ENCODE assay signal across 8 cellular contexts in genomic region chr15:95259513-95259912, GRCh38.
DNase-seq lines count a peak whose midpoint lies in the region; ATAC-seq and TF ChIP-seq lines count a peak whose summit lies in the region.

No MANE protein-coding gene starts in this region.

- no peak overlapping the region for H3K9ac ChIP-seq in parathyroid adenoma

- H3K4me2 ChIP-seq in parathyroid adenoma (ENCODE audit: low read length): no peak overlapping the region

- peak; percentile 78 for TF ChIP-seq RAD21 in Ishikawa (IDR thresholded peaks at IDR 0.05; ENCODE audit: low read depth)

- peak; percentile 85 for TF ChIP-seq CTCF in AG10803 (conservative IDR thresholded peaks at IDR 0.05; ENCODE audit: low read length)
- TF ChIP-seq CTCF in Peyer's patch (IDR thresholded peaks at IDR 0.05): peak; percentile 28 to 68 (median 58)
- TF ChIP-seq CTCF in gastroesophageal sphincter (IDR thresholded peaks at IDR 0.05): peak; percentile 79 to 85 (median 82)
- peak; percentile 63 for TF ChIP-seq CTCF in parathyroid adenoma (IDR thresholded peaks at IDR 0.05)

- H3K27me3 ChIP-seq in Peyer's patch: no peaks in the 10 kb centered on the region
- no peaks in the 10 kb centered on the region for H3K27me3 ChIP-seq in gastroesophageal sphincter
- no peaks in the 10 kb centered on the region for H3K27me3 ChIP-seq in parathyroid adenoma (ENCODE audit: control insufficient read depth, insufficient read depth, low read length)

- H3K9me3 ChIP-seq in Peyer's patch (no peaks in the 10 kb centered on the region), gastroesophageal sphincter (no peaks in the 10 kb centered on the region), parathyroid adenoma (ENCODE audit: control insufficient read depth, low read length) (no peaks in the 10 kb centered on the region)

- H3K36me3 ChIP-seq in Peyer's patch (no peaks in the 10 kb centered on the region), gastroesophageal sphincter (no peaks in the 10 kb centered on the region), parathyroid adenoma (ENCODE audit: control insufficient read depth, insufficient read depth, low read length) (no peaks in the 10 kb centered on the region)

- H2AFZ ChIP-seq in parathyroid adenoma: no peak overlapping the region

- TF ChIP-seq EP300 in Ishikawa (IDR thresholded peaks at IDR 0.05; ENCODE audit: borderline replicate concordance): no peak
- TF ChIP-seq EP300 in gastroesophageal sphincter (IDR thresholded peaks at IDR 0.05): no peak

- ATAC-seq in GM18907 (IDR thresholded peaks at IDR 0.05; ENCODE audit: unreplicated experiment) (peak; percentile 80), gastroesophageal sphincter (peak; percentile 86)

- H3K27ac ChIP-seq in Peyer's patch (peak overlapping the region in 1 of 4 donors; percentile 10), gastroesophageal sphincter (peak overlapping the region in 2 of 4 donors; percentile 8 to 24), parathyroid adenoma (no peak overlapping the region)

- no peak for TF ChIP-seq POLR2A in Peyer's patch (IDR thresholded peaks at IDR 0.05)
- no peak for TF ChIP-seq POLR2A in gastroesophageal sphincter (IDR thresholded peaks at IDR 0.05)

- 6 to 10% methylated on average over 6 of the region's 6 CpGs for WGBS in gastroesophageal sphincter (ENCODE audit: low coverage in 1 of 2), 2 donors

- DNase-seq in AG10803 (ENCODE audit: low read depth) (peak; percentile 77), Peyer's patch (peak in 1 of 3 donors; percentile 71), ureter (ENCODE audit: low spot score) (peak; percentile 80)
- DNase-seq in activated T-helper 9 cell treated with anti-CD3 and anti-CD28 coated beads, Interleukin-2, amount 50 U/mL, for 16 hours (ENCODE audit: low read depth): peak; percentile 2

- H3K4me3 ChIP-seq in AG10803 (ENCODE audit: low read length) (no peak overlapping the region), Peyer's patch (no peak overlapping the region), gastroesophageal sphincter (no peak overlapping the region), parathyroid adenoma (ENCODE audit: low read depth, low read length) (no peak overlapping the region)

- no peaks in the 10 kb centered on the region for H3K79me2 ChIP-seq in parathyroid adenoma

- H3K4me1 ChIP-seq in Peyer's patch (peaks cover 0 to 7% (median 0%) of the 10 kb centered on the region in 4 donors), gastroesophageal sphincter (peaks cover 3 to 36% (median 7%) of the 10 kb centered on the region in 3 donors), parathyroid adenoma (no peaks in the 10 kb centered on the region)

TF ChIP-seq in Ishikawa, 13 proteins besides CTCF, POLR2A, EP300 and RAD21:
- no peak for TF ChIP-seq FOXM1 (IDR thresholded peaks at IDR 0.05; ENCODE audit: borderline replicate concordance, low read depth)
- TF ChIP-seq TEAD4 (IDR thresholded peaks at IDR 0.05): no peak
- TF ChIP-seq EGR1 (IDR thresholded peaks at IDR 0.05): no peak
- no peak for TF ChIP-seq USF1 (IDR thresholded peaks at IDR 0.05)
- no peak for TF ChIP-seq TAF1 (IDR thresholded peaks at IDR 0.05; ENCODE audit: low read depth)
- no peak for TF ChIP-seq CREB1 (IDR thresholded peaks at IDR 0.05; ENCODE audit: low read depth)
- TF ChIP-seq ZBTB7A (IDR thresholded peaks at IDR 0.05; ENCODE audit: low read depth): no peak
- TF ChIP-seq NFIC (IDR thresholded peaks at IDR 0.05): no peak
- TF ChIP-seq REST (IDR thresholded peaks at IDR 0.05; ENCODE audit: low read depth): no peak
- no peak for TF ChIP-seq CEBPB (IDR thresholded peaks at IDR 0.05)
- TF ChIP-seq MAX (IDR thresholded peaks at IDR 0.05): no peak
- no peak for TF ChIP-seq YY1 (IDR thresholded peaks at IDR 0.05; ENCODE audit: low read depth)
